17 cellular contexts compared by ENCODE assay signal in the genomic region with DNA sequence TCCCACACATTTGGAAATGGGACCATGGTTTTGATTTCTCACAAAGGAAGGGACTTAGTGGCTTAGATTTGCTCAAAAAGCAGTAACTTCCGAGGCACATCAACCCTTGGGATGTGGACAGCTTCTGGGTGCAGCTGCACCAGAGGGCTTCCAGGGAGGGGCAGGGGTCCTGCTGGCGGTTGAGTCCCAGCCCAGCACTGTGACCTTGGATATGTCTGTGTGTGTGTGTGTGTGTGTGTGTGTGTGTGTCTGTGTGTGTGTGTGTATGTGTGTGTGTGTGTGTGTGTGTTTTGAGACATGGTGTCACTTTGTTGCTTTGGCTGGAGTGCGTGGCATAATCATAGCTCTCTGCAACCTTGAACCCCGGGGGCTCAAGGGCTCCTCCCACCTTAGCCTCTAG.
"Had no signal": no experiment of that assay in that cellular context is flagged by ENCODE, and none has a peak within 500 bp of the region (broad histone marks: within the 10 kb centered on the region; RNA-seq: fewer than 3 reads in every experiment).

No MANE protein-coding gene starts in this region.

- H3K27me3 ChIP-seq: gastrocnemius medialis, suprapubic skin, transverse colon, vagina had no signal

- DNase-seq: activated CD4-positive, alpha-beta T cell treated with anti-CD3 and anti-CD28 coated beads for 4 hours; activated gamma-delta T cell treated with Interleukin-2 at 50 U/mL for 16 hours; central memory CD4-positive, alpha-beta T cell; effector CD4-positive, alpha-beta T cell; gastrocnemius medialis; head of caudate nucleus; kidney; midbrain; stimulated activated naive CD8-positive, alpha-beta T cell treated with anti-CD3 and anti-CD28 coated beads, Interleukin-15, amount 100 ng/mL, for 72 hours; transverse colon had no signal

- H3K9me3 ChIP-seq: gastrocnemius medialis, suprapubic skin, transverse colon, vagina had no signal

- H3K27ac Mint-ChIP-seq: progenitor cell of endocrine pancreas had no signal

- H3K4me3 ChIP-seq: gastrocnemius medialis, lung, suprapubic skin, transverse colon, vagina had no signal

- H3K9me3 Mint-ChIP-seq: activated naive CD4-positive, alpha-beta T cell treated with anti-CD3 and anti-CD28 coated beads, Interleukin-2, amount 50 U/mL, for 72 hours; brain; stimulated activated naive CD8-positive, alpha-beta T cell treated with anti-CD3 and anti-CD28 coated beads, Interleukin-15, amount 100 ng/mL, for 72 hours had no signal

- H3K27me3 Mint-ChIP-seq: brain; progenitor cell of endocrine pancreas; stimulated activated naive CD8-positive, alpha-beta T cell treated with anti-CD3 and anti-CD28 coated beads, Interleukin-15, amount 100 ng/mL, for 72 hours had no signal

- H3K36me3 ChIP-seq: gastrocnemius medialis, transverse colon, vagina had no signal

- H3K4me3 Mint-ChIP-seq: brain had no signal

- H3K27ac ChIP-seq: gastrocnemius medialis, suprapubic skin had no signal

- ATAC-seq: gastrocnemius medialis; left lobe of liver; stimulated activated naive CD8-positive, alpha-beta T cell treated with anti-CD3 and anti-CD28 coated beads, Interleukin-15, amount 100 ng/mL, for 72 hours had no signal
